ENCODE assay signal across 8 cellular contexts in the genomic region with DNA sequence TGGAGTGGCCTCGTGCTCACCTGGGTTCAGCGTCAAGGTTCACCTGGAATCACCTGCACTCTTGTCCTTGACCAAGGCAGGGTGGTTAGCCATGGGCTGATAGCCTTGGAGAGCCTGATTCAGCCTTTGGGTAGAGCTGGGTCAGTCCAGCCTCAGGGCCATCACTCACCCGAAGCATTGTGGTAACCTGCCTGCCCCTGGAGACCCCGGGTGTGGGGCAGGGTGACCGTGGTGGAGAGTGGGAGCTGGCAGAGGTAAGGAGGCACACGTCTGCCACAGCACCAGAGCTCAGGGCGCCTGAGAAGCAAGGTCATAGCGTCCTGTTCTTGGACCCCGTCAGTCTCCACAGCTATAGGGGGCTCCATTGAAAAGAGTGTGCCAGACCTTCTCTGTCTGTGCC. TPM values are rescaled to one million over a fixed set of nuclear protein-coding genes. Genes with fewer than 3 reads are reported as not detected.
DNase-seq lines count a peak whose midpoint lies in the region; ATAC-seq and TF ChIP-seq lines count a peak whose summit lies in the region.

No MANE protein-coding gene starts in this region.

- H3K4me3 ChIP-seq in SK-N-SH (ENCODE audit: low read depth in 2 of 2, low read length in 1 of 2) (peak overlapping the region; percentile 69 to 71), SJCRH30 (peak overlapping the region; percentile 42; the same call in 1 of the 2 replicates), iPS-20b (ENCODE audit: low read length) (peak overlapping the region; percentile 64), spleen (peak overlapping the region in 3 of 8 donors; percentile 33 to 70 (median 44))

- POLR2A ChIA-PET in SK-N-SH (lab: Yijun Ruan, JAX) = interaction anchor here (1.6 to 2.5 kb wide), 2 partner anchors 51 to 104 kb away, joined by 7 to 25 read pairs; a partner anchor contains a TSS
- POLR2A ChIA-PET in GM10248 (lab: Yijun Ruan, JAX) = interaction anchor here (0.6 kb wide), 1 partner anchor 1845 kb away, joined by 5 read pairs; no protein-coding TSS in a partner anchor

- H3F3A ChIP-seq in SK-N-SH (replicated peaks; ENCODE audit: insufficient read depth) = no peaks in the 10 kb centered on the region

- no peaks in the 10 kb centered on the region for H4K20me1 ChIP-seq in SK-N-SH (ENCODE audit: insufficient read depth)

- peaks cover 0 to 7% of the 10 kb centered on the region in 2 experiments for H3K36me3 ChIP-seq in SK-N-SH (replicated peaks in 1 of 2; ENCODE audit: control insufficient read depth in 1 of 2, insufficient read depth in 2 of 2, low read length in 1 of 2)
- H3K36me3 ChIP-seq in SJCRH30 = no peaks in the 10 kb centered on the region
- H3K36me3 ChIP-seq in iPS-20b (ENCODE audit: insufficient read depth, low read depth, low read length) = no peaks in the 10 kb centered on the region
- no peaks in the 10 kb centered on the region for H3K36me3 ChIP-seq in spleen

- TF ChIP-seq EP300 in SK-N-SH (IDR thresholded peaks at IDR 0.05; ENCODE audit: borderline replicate concordance in 1 of 2, low read depth in 1 of 2, low read length in 1 of 2) = no peak

- peak overlapping the region; percentile 99 for H3K4me2 ChIP-seq in SK-N-SH

- TF ChIP-seq POLR2A in spleen (IDR thresholded peaks at IDR 0.05) = no peak

- no peaks in the 10 kb centered on the region for H3K9me2 ChIP-seq in SK-N-SH

- H3K79me2 ChIP-seq in SK-N-SH (ENCODE audit: insufficient read depth) = peaks cover 26% of the 10 kb centered on the region; the same call in 1 of the 2 replicates

- H3K9ac ChIP-seq in SK-N-SH = 0 out of 2 replicates have a peak overlapping the region, but pooled peaks have one; percentile 43
- peak overlapping the region; percentile 56; the same call in 1 of the 2 replicates for H3K9ac ChIP-seq in iPS-20b (ENCODE audit: low read depth, low read length)

- DNase-seq in SK-N-SH = no peak
- DNase-seq in SJCRH30 = no peak
- DNase-seq in spleen = peak; percentile 78
- no peak for DNase-seq in GM10248 (ENCODE audit: extremely low spot score)
- no peak for DNase-seq in nucleus accumbens (lab: John Stamatoyannopoulos, UW)

- H2AFZ ChIP-seq in SK-N-SH (ENCODE audit: low read depth) = peak overlapping the region; percentile 100

- CTCF ChIA-PET in SK-N-SH (lab: Yijun Ruan, JAX) (interaction anchor here (0.5 to 14.1 kb wide), 148 partner anchors 8 to 936 kb away, joined by 3 to 662 read pairs (median 6); a partner anchor contains a TSS), GM10248 (lab: Yijun Ruan, JAX) (interaction anchor here (0.7 to 9.4 kb wide), 116 partner anchors 9 to 884 kb away, joined by 3 to 394 read pairs (median 5); a partner anchor contains a TSS)

- WGBS in SK-N-SH (ENCODE audit: low lambda C conversion rate) = 0% methylated on average over 2 of the region's 9 CpGs
- WGBS in spleen, 5 donors = 47 to 69% (median 59%) methylated on average over 6 to 9 of the region's 9 CpGs

- ATAC-seq in SK-N-SH treated with all-trans-retinoic acid at 6 μM for 48 hours (no peak), HG02981 (IDR thresholded peaks at IDR 0.05; ENCODE audit: unreplicated experiment) (no peak)

- TF ChIP-seq CTCF in SK-N-SH (IDR thresholded peaks at IDR 0.05) (no peak), spleen (IDR thresholded peaks at IDR 0.05 in 8 of 11, conservative IDR thresholded peaks at IDR 0.05 in 3 of 11) (no peak), GM10248 (IDR thresholded peaks at IDR 0.05; ENCODE audit: control extremely low read depth, extremely low read depth, low read depth, missing control alignments) (no peak)

- H3K4me1 ChIP-seq in SK-N-SH (ENCODE audit: control insufficient read depth in 1 of 2, insufficient read depth in 2 of 2, low read depth in 1 of 2, low read length in 1 of 2) (peaks cover 5 to 20% of the 10 kb centered on the region in 2 experiments; a peak in 2 of 4 replicates), SJCRH30 (no peaks in the 10 kb centered on the region), iPS-20b (ENCODE audit: insufficient read depth, low read length) (peaks cover 4% of the 10 kb centered on the region; the same call in 1 of the 2 replicates), spleen (peaks cover 11 to 56% (median 29%) of the 10 kb centered on the region in 6 donors)

- no peaks in the 10 kb centered on the region for H3K9me3 ChIP-seq in SK-N-SH
- H3K9me3 ChIP-seq in SJCRH30 (replicated peaks) = no peaks in the 10 kb centered on the region
- no peaks in the 10 kb centered on the region for H3K9me3 ChIP-seq in iPS-20b (ENCODE audit: insufficient read depth, low read depth, low read length)
- no peaks in the 10 kb centered on the region for H3K9me3 ChIP-seq in spleen

- intact Hi-C loops in spleen (cut with DNase I; ENCODE audit: low total_unique reads) = loop anchor here (2.0 to 5.0 kb wide), 3 partner anchors 102 to 860 kb away; no protein-coding TSS in a partner anchor

- H3K27me3 ChIP-seq in SK-N-SH (ENCODE audit: insufficient read depth) = no peaks in the 10 kb centered on the region
- H3K27me3 ChIP-seq in SJCRH30 = no peaks in the 10 kb centered on the region
- H3K27me3 ChIP-seq in iPS-20b (ENCODE audit: insufficient read depth, low read length) = peaks cover 40% of the 10 kb centered on the region
- H3K27me3 ChIP-seq in spleen (replicated peaks in 1 of 7) = peaks cover 0 to 52% (median 8%) of the 10 kb centered on the region in 7 donors

- H3K27ac ChIP-seq in SK-N-SH (ENCODE audit: low read depth in 2 of 2, low read length in 1 of 2) = no peak overlapping the region
- H3K27ac ChIP-seq in SJCRH30 = no peak overlapping the region
- H3K27ac ChIP-seq in iPS-20b (ENCODE audit: low read length) = no peak overlapping the region
- H3K27ac ChIP-seq in spleen = no peak overlapping the region

- no peak for TF ChIP-seq RAD21 in SK-N-SH (IDR thresholded peaks at IDR 0.05; ENCODE audit: low read length)

TF ChIP-seq in SK-N-SH, 30 proteins besides CTCF, POLR2A, EP300 and RAD21 (continues in another document):
- TF ChIP-seq, protein P1, sequence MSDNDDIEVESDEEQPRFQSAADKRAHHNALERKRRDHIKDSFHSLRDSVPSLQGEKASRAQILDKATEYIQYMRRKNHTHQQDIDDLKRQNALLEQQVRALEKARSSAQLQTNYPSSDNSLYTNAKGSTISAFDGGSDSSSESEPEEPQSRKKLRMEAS (IDR thresholded peaks at IDR 0.05; ENCODE audit: low read depth) = no peak
- no peak for TF ChIP-seq POLR2AphosphoS5 (IDR thresholded peaks at IDR 0.05; ENCODE audit: low read depth, low read length)
- TF ChIP-seq NFIC (IDR thresholded peaks at IDR 0.05; ENCODE audit: borderline replicate concordance) = no peak

TF ChIP-seq in SK-N-SH treated with all-trans-retinoic acid at 6 μM for 48 hours, 23 proteins besides CTCF, POLR2A, EP300 and RAD21:
- no peak for TF ChIP-seq PPARA (CRISPR knock-in tag; IDR thresholded peaks at IDR 0.05; ENCODE audit: borderline replicate concordance)
- no peak for TF ChIP-seq ESRRG (CRISPR knock-in tag; IDR thresholded peaks at IDR 0.05)

RNA-seq across cellular contexts. Expression of a gene that starts 27.7 kb away (rescaled TPM):
- polyA plus RNA-seq in SK-N-SH (2012; rRNA removed) (not detected in 2 replicates), spleen (10 to 100 TPM; 31.7 to 49.7 (median 39.0) TPM)
- polyA plus RNA-seq in SK-N-SH (2012; cell fraction: cytosol; rRNA removed) = not detected in 2 replicates
- polyA plus RNA-seq in SK-N-SH (2012; cell fraction: nucleus; rRNA removed) = not detected in 2 replicates
- total RNA-seq in SJCRH30 (2014; rRNA removed; shearing (Covaris generic)) = not detected in 2 replicates
- total RNA-seq in spleen = 100 to 1,000 TPM in 3 of 7 donors, 10 to 100 TPM in 4; 72.1 to 120 (median 96.8) TPM

RNA-seq across cellular contexts. Expression of a gene that starts 52.1 kb away (rescaled TPM):
- polyA plus RNA-seq in SK-N-SH (2012; rRNA removed) = 12.4 and 13.8 TPM in 2 replicates
- polyA plus RNA-seq in SK-N-SH (2012; cell fraction: cytosol; rRNA removed) = 9.9 and 11.6 TPM in 2 replicates
- 35.6 and 42.2 TPM in 2 replicates for polyA plus RNA-seq in SK-N-SH (2012; cell fraction: nucleus; rRNA removed)
- not detected in 2 replicates for total RNA-seq in SJCRH30 (2014; rRNA removed; shearing (Covaris generic))
- 1 to 10 TPM in 5 of 7 donors, under 1 TPM in 2; 0.56 to 7.5 (median 3.1) TPM for total RNA-seq in spleen
- polyA plus RNA-seq in spleen = 1 to 10 TPM; 1.9 to 5.1 (median 3.4) TPM

Comparison
In these comparisons a context has a peak if more than half of its experiments do, and no peak if none do; other contexts are left out.
1. RNA of a gene that starts 27.7 kb away (total RNA-seq): 72.1 to 120 TPM in spleen; not detected in SJCRH30; every median in the first group is over 10 times any median in the second.